21 cellular contexts compared by ENCODE assay signal in genomic region chr2:64847930-64848329, GRCh38.
DNase-seq lines count a peak whose midpoint lies in the region; ATAC-seq, FAIRE-seq and TF ChIP-seq lines count a peak whose summit lies in the region.
"Had no signal": no experiment of that assay in that cellular context is flagged by ENCODE, and none has a peak within 500 bp of the region (broad histone marks: within the 10 kb centered on the region; RNA-seq: fewer than 3 reads in every experiment).

No MANE protein-coding gene starts in this region.

- H3K27me3 ChIP-seq in GM23338 (ENCODE audit: insufficient read depth) (no peaks in the 10 kb centered on the region), K562 (ENCODE audit: control insufficient read depth in 2 of 2, insufficient read depth in 2 of 2, low read length in 2 of 2) (no peaks in the 10 kb centered on the region), keratinocyte (ENCODE audit: control insufficient read depth, extremely low read depth, insufficient read depth, low read length) (no peaks in the 10 kb centered on the region)

- H3K4me3 ChIP-seq in GM23338 (no peak overlapping the region), K562 (no peak overlapping the region), keratinocyte (ENCODE audit: control insufficient read depth in 2 of 3, extremely low read depth in 1 of 3, insufficient read depth in 2 of 3, low read depth in 1 of 3, low read length in 3 of 3) (no peak overlapping the region)

- CTCF ChIA-PET in K562 (lab: Yijun Ruan, JAX; ENCODE audit: low intra/inter-chr PET ratio): no interaction called here

- POLR2A ChIA-PET in K562 (lab: Yijun Ruan, JAX): interaction anchor here (1.0 kb wide), 1 partner anchor 767 kb away, joined by 3 read pairs; no protein-coding TSS in a partner anchor

- no peak for TF ChIP-seq RAD21 in K562 (CRISPR knock-in tag; conservative IDR thresholded peaks at IDR 0.05 in 1 of 2, IDR thresholded peaks at IDR 0.05 in 1 of 2)

- peak; percentile 41 for DNase-seq in GM23338 (ENCODE audit: low spot score)
- no peak for DNase-seq in K562 (ENCODE audit: extremely low read depth in 1 of 4, low spot score in 3 of 4)
- no peak for DNase-seq in keratinocyte (ENCODE audit: low read depth, low spot score)
- no peak for DNase-seq in stimulated activated naive B cell treated with anti-CD40 and anti-IgM and Interleukin-4, amounts not matched to agents 10 μg/mL and 1 μg/mL and 100 μg/mL, for 72 hours
- DNase-seq in activated naive CD8-positive, alpha-beta T cell treated with anti-CD3 and anti-CD28 coated beads, Interleukin-2, amount 50 U/mL, for 24 hours: no peak
- no peak for DNase-seq in NCI-H128 (lab: John Stamatoyannopoulos, UW; ENCODE audit: unreplicated experiment)
- no peak for DNase-seq in stimulated activated naive CD8-positive, alpha-beta T cell treated with anti-CD3 and anti-CD28 coated beads, Interleukin-15, Interleukin-2, amounts not matched to agents 100 U/mL and 50 U/mL, for 24 hours
- DNase-seq: C1 segment of cervical spinal cord; CD8-positive, alpha-beta T cell; H7; HFFc6; KG1; NCI-H1092 treated with DMSO at 0.1 percent for 48 hours; NCI-H2029 treated with DMSO at 0.1 percent for 48 hours; NCI-H226; NCI-H510A treated with DMSO at 0.1 percent for 48 hours; NCI-H82; SIG-M5; SK-N-SH had no signal

- peaks cover 16% of the 10 kb centered on the region for H3K4me1 Mint-ChIP-seq in GM23338
- H3K4me1 Mint-ChIP-seq in stimulated activated naive B cell treated with anti-CD40 and anti-IgM and Interleukin-4, amounts not matched to agents 10 μg/mL and 1 μg/mL and 100 μg/mL, for 72 hours: peaks cover 24 to 48% of the 10 kb centered on the region in 2 donors
- peaks cover 2% of the 10 kb centered on the region for H3K4me1 Mint-ChIP-seq in activated naive CD8-positive, alpha-beta T cell treated with anti-CD3 and anti-CD28 coated beads, Interleukin-2, amount 50 U/mL, for 24 hours

- no peak for TF ChIP-seq POLR2A in K562 (conservative IDR thresholded peaks at IDR 0.05)

- ATAC-seq in GM23338 (peak; percentile 69), K562 (no peak)
- ATAC-seq in stimulated activated naive B cell treated with anti-CD40 and anti-IgM and Interleukin-4, amounts not matched to agents 10 μg/mL and 1 μg/mL and 100 μg/mL, for 72 hours (replicated peaks): no peak
- ATAC-seq in activated naive CD8-positive, alpha-beta T cell treated with anti-CD3 and anti-CD28 coated beads, Interleukin-2, amount 50 U/mL, for 24 hours: no peak
- no peak for ATAC-seq in stimulated activated naive CD8-positive, alpha-beta T cell treated with anti-CD3 and anti-CD28 coated beads, Interleukin-15, Interleukin-2, amounts not matched to agents 100 U/mL and 50 U/mL, for 24 hours
- ATAC-seq: CD8-positive, alpha-beta T cell; Panc1 had no signal

- H3K36me3 ChIP-seq in GM23338 (ENCODE audit: insufficient read depth) (no peaks in the 10 kb centered on the region), K562 (ENCODE audit: control insufficient read depth, insufficient read depth, low read length) (no peaks in the 10 kb centered on the region), keratinocyte (ENCODE audit: control insufficient read depth in 2 of 2, extremely low read depth in 1 of 2, insufficient read depth in 2 of 2, low read length in 2 of 2) (no peaks in the 10 kb centered on the region)

- H3K27ac Mint-ChIP-seq in GM23338: no peak overlapping the region
- H3K27ac Mint-ChIP-seq in stimulated activated naive B cell treated with anti-CD40 and anti-IgM and Interleukin-4, amounts not matched to agents 10 μg/mL and 1 μg/mL and 100 μg/mL, for 72 hours: peak overlapping the region; percentile 67
- no peak overlapping the region for H3K27ac Mint-ChIP-seq in activated naive CD8-positive, alpha-beta T cell treated with anti-CD3 and anti-CD28 coated beads, Interleukin-2, amount 50 U/mL, for 24 hours
- H3K27ac Mint-ChIP-seq: CD8-positive, alpha-beta T cell; HFFc6 had no signal

- H3K36me3 Mint-ChIP-seq in GM23338 (ENCODE audit: low read depth): no peaks in the 10 kb centered on the region
- H3K36me3 Mint-ChIP-seq in stimulated activated naive B cell treated with anti-CD40 and anti-IgM and Interleukin-4, amounts not matched to agents 10 μg/mL and 1 μg/mL and 100 μg/mL, for 72 hours: peaks cover 21 to 30% of the 10 kb centered on the region in 2 donors
- H3K36me3 Mint-ChIP-seq in activated naive CD8-positive, alpha-beta T cell treated with anti-CD3 and anti-CD28 coated beads, Interleukin-2, amount 50 U/mL, for 24 hours (ENCODE audit: low read depth): no peaks in the 10 kb centered on the region
- H3K36me3 Mint-ChIP-seq: CD8-positive, alpha-beta T cell had no signal

- H3K27ac ChIP-seq in GM23338 (ENCODE audit: low read depth) (no peak overlapping the region), K562 (ENCODE audit: extremely low read depth, low read depth, low read length) (no peak overlapping the region), keratinocyte (ENCODE audit: control insufficient read depth, insufficient read depth, low read length) (no peak overlapping the region)

- in situ Hi-C loops in K562 (cut with MboI): no loop called here

- 34% methylated on average over 5 of the region's 5 CpGs for WGBS in K562 (ENCODE audit: insufficient coverage, low coverage, missing lambda C conversion rate)

- H3K9me3 Mint-ChIP-seq in GM23338: no peaks in the 10 kb centered on the region
- peaks cover 0 to 2% of the 10 kb centered on the region in 2 donors for H3K9me3 Mint-ChIP-seq in stimulated activated naive B cell treated with anti-CD40 and anti-IgM and Interleukin-4, amounts not matched to agents 10 μg/mL and 1 μg/mL and 100 μg/mL, for 72 hours
- no peaks in the 10 kb centered on the region for H3K9me3 Mint-ChIP-seq in activated naive CD8-positive, alpha-beta T cell treated with anti-CD3 and anti-CD28 coated beads, Interleukin-2, amount 50 U/mL, for 24 hours
- H3K9me3 Mint-ChIP-seq: CD8-positive, alpha-beta T cell; HFFc6 had no signal

- intact Hi-C loops in K562 (cut with micrococcal nuclease): no loop called here

- FAIRE-seq in K562 (lab: Jason Lieb, UNC): no peak
- no peak for FAIRE-seq in keratinocyte (lab: Jason Lieb, UNC)
- FAIRE-seq: G401.6 had no signal

- H3K4me3 Mint-ChIP-seq in GM23338: no peak overlapping the region
- no peak overlapping the region for H3K4me3 Mint-ChIP-seq in stimulated activated naive B cell treated with anti-CD40 and anti-IgM and Interleukin-4, amounts not matched to agents 10 μg/mL and 1 μg/mL and 100 μg/mL, for 72 hours
- no peak overlapping the region for H3K4me3 Mint-ChIP-seq in activated naive CD8-positive, alpha-beta T cell treated with anti-CD3 and anti-CD28 coated beads, Interleukin-2, amount 50 U/mL, for 24 hours
- H3K4me3 Mint-ChIP-seq: CD8-positive, alpha-beta T cell; HFFc6 had no signal

- H4K20me1 ChIP-seq in GM23338 (replicated peaks; ENCODE audit: insufficient read depth) (no peaks in the 10 kb centered on the region), K562 (replicated peaks; ENCODE audit: control insufficient read depth, insufficient read depth, low read length) (no peaks in the 10 kb centered on the region), keratinocyte (ENCODE audit: control insufficient read depth, extremely low read depth, insufficient read depth, low read length) (no peaks in the 10 kb centered on the region)

- no peak overlapping the region for H3K4me2 ChIP-seq in GM23338
- no peak overlapping the region for H3K4me2 ChIP-seq in K562 (ENCODE audit: insufficient read depth, low read length)
- H3K4me2 ChIP-seq in keratinocyte (ENCODE audit: control insufficient read depth, extremely low read depth, insufficient read depth, low read depth, low read length): peak overlapping the region; percentile 65
- H3K4me2 ChIP-seq: SK-N-SH had no signal

- no peaks in the 10 kb centered on the region for H3K9me2 ChIP-seq in GM23338 (ENCODE audit: insufficient read depth)
- H3K9me2 ChIP-seq: SK-N-SH had no signal

- H3K9me3 ChIP-seq in K562 (replicated peaks; ENCODE audit: control insufficient read depth, insufficient read depth, low read depth, low read length): no peaks in the 10 kb centered on the region
- H3K9me3 ChIP-seq in keratinocyte (ENCODE audit: control insufficient read depth, low read depth, low read length): no peaks in the 10 kb centered on the region
- H3K9me3 ChIP-seq: SK-N-SH had no signal

- H3K9me1 ChIP-seq in K562 (ENCODE audit: control insufficient read depth, insufficient read depth, low read length) (no peaks in the 10 kb centered on the region), keratinocyte (ENCODE audit: control insufficient read depth, extremely low read depth, insufficient read depth, low read length) (no peaks in the 10 kb centered on the region)

- H3K9ac ChIP-seq in K562 (ENCODE audit: insufficient read depth in 1 of 2, low read depth in 2 of 2, low read length in 2 of 2) (no peak overlapping the region), keratinocyte (ENCODE audit: control insufficient read depth, extremely low read depth, insufficient read depth, low read length) (no peak overlapping the region)
- H3K9ac ChIP-seq: SK-N-SH had no signal

- H3K79me2 ChIP-seq in GM23338 (replicated peaks; ENCODE audit: insufficient read depth): no peaks in the 10 kb centered on the region
- H3K79me2 ChIP-seq in K562 (ENCODE audit: control insufficient read depth, insufficient read depth, low read length): no peaks in the 10 kb centered on the region
- no peaks in the 10 kb centered on the region for H3K79me2 ChIP-seq in keratinocyte (ENCODE audit: control insufficient read depth, insufficient read depth, low read length)

- dilution Hi-C loops in keratinocyte (cut with MboI; ENCODE audit: extremely low pct_ligation_motif_present, low sequenced_read_pairs): no loop called here

- H3K4me1 ChIP-seq in GM23338 (ENCODE audit: insufficient read depth): 0 out of 2 replicates have a peak, but pooled peaks cover 12% of the 10 kb centered on the region
- peaks cover 0 to 13% of the 10 kb centered on the region in 2 experiments; a peak in 3 of 5 replicates for H3K4me1 ChIP-seq in K562 (replicated peaks in 1 of 2; ENCODE audit: control insufficient read depth in 2 of 2, insufficient read depth in 2 of 2, low read length in 2 of 2)
- H3K4me1 ChIP-seq in keratinocyte (ENCODE audit: control insufficient read depth, extremely low read depth, insufficient read depth, low read length): peaks cover 13% of the 10 kb centered on the region

- H3K27me3 Mint-ChIP-seq in GM23338 (ENCODE audit: insufficient read depth, low read depth, poor library complexity): peaks cover 2% of the 10 kb centered on the region
- no peaks in the 10 kb centered on the region for H3K27me3 Mint-ChIP-seq in stimulated activated naive B cell treated with anti-CD40 and anti-IgM and Interleukin-4, amounts not matched to agents 10 μg/mL and 1 μg/mL and 100 μg/mL, for 72 hours
- no peaks in the 10 kb centered on the region for H3K27me3 Mint-ChIP-seq in activated naive CD8-positive, alpha-beta T cell treated with anti-CD3 and anti-CD28 coated beads, Interleukin-2, amount 50 U/mL, for 24 hours

- BruUV-seq in K562 (replicated peaks; lab: Mats Ljungman, UMichigan): no TSS peak

- peak overlapping the region; percentile 87; the same call in 1 of the 2 replicates for H2AFZ ChIP-seq in GM23338
- H2AFZ ChIP-seq in K562 (ENCODE audit: low read depth, low read length): peak overlapping the region; percentile 33; the same call in 1 of the 2 replicates
- peak overlapping the region; percentile 61 for H2AFZ ChIP-seq in keratinocyte (ENCODE audit: control insufficient read depth, low read length)

- 0 out of 2 replicates have a peak, but pooled peaks cover 2% of the 10 kb centered on the region for H3F3A ChIP-seq in GM23338 (replicated peaks; ENCODE audit: low read depth)

- TF ChIP-seq EP300 in K562 (IDR thresholded peaks at IDR 0.05; ENCODE audit: low read length): no peak

- TF ChIP-seq CTCF in GM23338 (conservative IDR thresholded peaks at IDR 0.05; ENCODE audit: low read depth in 2 of 2): peak in 1 of 2 experiments; percentile 50; a peak in 2 of 4 replicates
- TF ChIP-seq CTCF in K562 (IDR thresholded peaks at IDR 0.05 in 2 of 3, conservative IDR thresholded peaks at IDR 0.05 in 1 of 3; ENCODE audit: insufficient read depth in 2 of 3, low read depth in 1 of 3, low read length in 3 of 3): no peak
- no peak for TF ChIP-seq CTCF in keratinocyte (optimal IDR thresholded peaks at IDR 0.05 in 1 of 3, IDR thresholded peaks at IDR 0.05 in 1 of 3, conservative IDR thresholded peaks at IDR 0.05 in 1 of 3; ENCODE audit: extremely low read depth in 1 of 3, insufficient read depth in 2 of 3, low read length in 3 of 3)

Comparison
In these comparisons a context has a peak if more than half of its experiments do, and no peak if none do; other contexts are left out.
1. H2AFZ ChIP-seq: peak in every context shown above with its lines; median percentile 87 in GM23338; 61 in keratinocyte; 33 in K562.